10 cellular contexts compared by ENCODE assay signal in the genomic region with DNA sequence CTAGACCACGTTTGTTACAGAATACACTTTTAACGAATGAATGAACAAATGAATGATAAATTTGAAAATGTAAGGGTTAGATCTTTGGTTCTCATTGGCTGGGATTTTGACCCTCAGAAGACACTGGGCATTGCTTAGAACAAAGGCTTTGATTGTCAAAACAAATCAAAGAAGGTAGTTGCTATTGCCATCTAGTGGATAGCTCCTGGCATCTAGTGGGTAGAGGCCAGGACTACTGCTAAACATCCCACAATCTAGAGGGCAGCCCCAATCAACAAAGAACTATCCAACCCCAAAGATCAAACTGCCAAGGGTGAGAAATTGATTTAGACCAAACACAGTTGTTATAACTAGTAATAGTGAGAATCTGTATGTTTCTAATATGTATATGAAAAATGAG.
A peak's percentile ranks its signal among the peaks of the same experiment; 100 is the strongest.
DNase-seq lines count a peak whose midpoint lies in the region; ATAC-seq, FAIRE-seq and TF ChIP-seq lines count a peak whose summit lies in the region.
"Had no signal": no experiment of that assay in that cellular context is flagged by ENCODE, and none has a peak within 500 bp of the region (broad histone marks: within the 10 kb centered on the region; RNA-seq: fewer than 3 reads in every experiment).

No MANE protein-coding gene starts in this region.

- no peak overlapping the region for H4K8ac ChIP-seq in H1 (ENCODE audit: extremely low read depth, insufficient read depth, low read length)

- H3K18ac ChIP-seq in H1 (ENCODE audit: extremely low read depth, low read length), result no peak overlapping the region

- H3K56ac ChIP-seq in H1 (replicated peaks; ENCODE audit: insufficient read length, low read depth, low read length), result no peak overlapping the region

- no peak overlapping the region for H3K9ac ChIP-seq in H1 (replicated peaks in 1 of 4; ENCODE audit: extremely low read depth in 1 of 4, low read depth in 3 of 4, low read length in 3 of 4)

- H3K27me3 ChIP-seq in H1 (replicated peaks in 1 of 4; ENCODE audit: control insufficient read depth in 3 of 4, extremely low read depth in 1 of 4, insufficient read depth in 3 of 4, low read length in 3 of 4) (no peaks in the 10 kb centered on the region), prostate gland (replicated peaks; ENCODE audit: insufficient read depth) (no peaks in the 10 kb centered on the region)

- H3K79me2 ChIP-seq in H1 (ENCODE audit: control insufficient read depth in 1 of 2, insufficient read depth in 2 of 2, low read length in 2 of 2), result no peaks in the 10 kb centered on the region

- DNase-seq in LNCaP clone FGC (ENCODE audit: low read depth), result no peak
- DNase-seq in H1 (ENCODE audit: low read depth in 1 of 2, low spot score in 2 of 2), result no peak
- DNase-seq in activated T-cell treated with anti-CD3 and anti-CD28 coated beads, Interleukin-2, amount 50 U/mL, for 48 hours, result no peak
- no peak for DNase-seq in prostate gland (ENCODE audit: low spot score)
- DNase-seq in natural killer cell, result no peak

- H2BK5ac ChIP-seq in H1 (ENCODE audit: low read depth, low read length), result no peak overlapping the region

- H4K20me1 ChIP-seq in H1 (replicated peaks in 1 of 2; ENCODE audit: control insufficient read depth in 1 of 2, insufficient read depth in 2 of 2, low read length in 2 of 2), result no peaks in the 10 kb centered on the region

- intact Hi-C loops in prostate gland (cut with DNase I) (no loop called here), natural killer cell (cut with micrococcal nuclease) (no loop called here)

- no peak overlapping the region for H4K5ac ChIP-seq in H1 (ENCODE audit: insufficient read length, low read depth, low read length)

- no peak overlapping the region for H2BK12ac ChIP-seq in H1 (ENCODE audit: low read depth, low read length)

- H3K23me2 ChIP-seq in H1 (ENCODE audit: low read depth, low read length), result no peaks in the 10 kb centered on the region

- peak; percentile 69 for FAIRE-seq in H1 (lab: Jason Lieb, UNC)
- FAIRE-seq: endometrium had no signal

- no peaks in the 10 kb centered on the region for H3K27me3 Mint-ChIP-seq in natural killer cell (ENCODE audit: low read depth in 2 of 2)
- H3K27me3 Mint-ChIP-seq: IgD-negative memory B cell had no signal

- 12% methylated on average over 2 of the region's 2 CpGs; no CpG with 5 or more reads in 1 of the 2 experiments for WGBS in H1 (ENCODE audit: extremely low coverage in 1 of 2, insufficient coverage in 1 of 2, insufficient read length in 1 of 2, insufficient replicate concordance in 2 of 2, low coverage in 1 of 2, low lambda C conversion rate in 2 of 2, missing lambda C conversion rate in 1 of 2), 2 experiments
- WGBS in prostate gland, result 21% methylated on average over 2 of the region's 2 CpGs

- H3K4me1 ChIP-seq in H1 (replicated peaks in 1 of 4; ENCODE audit: control insufficient read depth in 3 of 4, insufficient read depth in 4 of 4, low read length in 3 of 4) (no peaks in the 10 kb centered on the region), prostate gland (replicated peaks) (no peaks in the 10 kb centered on the region)

- H3K4me3 ChIP-seq in GM12875 (ENCODE audit: low read depth, low read length), result no peak overlapping the region
- no peak overlapping the region for H3K4me3 ChIP-seq in LNCaP clone FGC (ENCODE audit: low read depth, low read length)
- H3K4me3 ChIP-seq in H1 (ENCODE audit: extremely low read depth in 1 of 4, insufficient read depth in 2 of 4, low read depth in 3 of 4, low read length in 4 of 4), result no peak overlapping the region
- H3K4me3 ChIP-seq in prostate gland, result no peak overlapping the region

- H3K9me3 ChIP-seq in H1 (ENCODE audit: insufficient read depth in 2 of 2, low read depth in 1 of 2, low read length in 1 of 2) (no peaks in the 10 kb centered on the region), prostate gland (no peaks in the 10 kb centered on the region)

- H3K27ac ChIP-seq in H1 (ENCODE audit: low read depth, low read length) (no peak overlapping the region), prostate gland (no peak overlapping the region)

- no peak overlapping the region for H3K4me3 Mint-ChIP-seq in natural killer cell
- H3K4me3 Mint-ChIP-seq: IgD-negative memory B cell had no signal

- peak; percentile 40; the same call in 1 of the 2 replicates for TF ChIP-seq CTCF in GM12875 (IDR thresholded peaks at IDR 0.05; ENCODE audit: borderline replicate concordance, insufficient read depth, low read depth, low read length)
- TF ChIP-seq CTCF in LNCaP clone FGC (IDR thresholded peaks at IDR 0.05; ENCODE audit: control insufficient read depth, extremely low read depth, insufficient read depth), result peak; percentile 55
- peak in 2 of 3 experiments; percentile 60 to 75; a peak in 3 of 4 replicates for TF ChIP-seq CTCF in H1 (IDR thresholded peaks at IDR 0.05; ENCODE audit: control extremely low read depth in 1 of 3, insufficient read depth in 1 of 3, low read depth in 1 of 3, low read length in 3 of 3)
- TF ChIP-seq CTCF in prostate gland (IDR thresholded peaks at IDR 0.05), result no peak
- no peak for TF ChIP-seq CTCF in natural killer cell (IDR thresholded peaks at IDR 0.05)

- H3K4me2 ChIP-seq in H1 (ENCODE audit: insufficient read depth in 1 of 2, low read depth in 2 of 2, low read length in 2 of 2), result no peak overlapping the region

- POLR2A ChIA-PET in H1 (lab: Charles Lee; ENCODE audit: partially characterized antibody), result no interaction called here

- H2AFZ ChIP-seq in H1 (ENCODE audit: low read length), result no peak overlapping the region

- H4K91ac ChIP-seq in H1 (replicated peaks; ENCODE audit: insufficient read length, low read length), result no peak overlapping the region

- no peak overlapping the region for H2AK5ac ChIP-seq in H1 (ENCODE audit: low read depth, low read length)

- H3K23ac ChIP-seq in H1 (ENCODE audit: insufficient read length), result no peak overlapping the region

- ATAC-seq in GM21786 (IDR thresholded peaks at IDR 0.05; ENCODE audit: unreplicated experiment) (peak; percentile 89), GM21447 (IDR thresholded peaks at IDR 0.05; ENCODE audit: unreplicated experiment) (no peak), natural killer cell (no peak)

- no peaks in the 10 kb centered on the region for H3K36me3 Mint-ChIP-seq in natural killer cell
- H3K36me3 Mint-ChIP-seq: IgD-negative memory B cell had no signal

- no peak overlapping the region for H3K4ac ChIP-seq in H1 (replicated peaks; ENCODE audit: insufficient read length, low read depth, low read length)

- H3K27ac Mint-ChIP-seq in natural killer cell, result no peak overlapping the region
- H3K27ac Mint-ChIP-seq: IgD-negative memory B cell had no signal

- no peak overlapping the region for H2BK20ac ChIP-seq in H1 (ENCODE audit: low read length)

- H3K36me3 ChIP-seq in H1 (ENCODE audit: control insufficient read depth in 2 of 4, insufficient read depth in 4 of 4, low read length in 3 of 4), result no peaks in the 10 kb centered on the region
- H3K36me3 ChIP-seq in prostate gland, result no peaks in the 10 kb centered on the region

- no peak overlapping the region for H2BK15ac ChIP-seq in H1 (ENCODE audit: low read length)

- no peak for TF ChIP-seq EP300 in H1 (IDR thresholded peaks at IDR 0.05; ENCODE audit: borderline replicate concordance in 1 of 2, low read depth in 2 of 2, low read length in 2 of 2)

- peaks cover 4 to 6% of the 10 kb centered on the region in 2 donors for H3K9me3 Mint-ChIP-seq in natural killer cell

- H2BK120ac ChIP-seq in H1 (replicated peaks; ENCODE audit: low read depth, low read length), result no peak overlapping the region

- TF ChIP-seq POLR2A in H1 (IDR thresholded peaks at IDR 0.05; ENCODE audit: control extremely low read depth in 1 of 2, low read depth in 2 of 2, low read length in 2 of 2) (no peak), prostate gland (IDR thresholded peaks at IDR 0.05) (no peak)

- no peaks in the 10 kb centered on the region for H3K4me1 Mint-ChIP-seq in natural killer cell
- H3K4me1 Mint-ChIP-seq: IgD-negative memory B cell had no signal

- CTCF ChIA-PET in H1 (lab: Charles Lee; ENCODE audit: partially characterized antibody), result interaction anchor here (0.5 to 1.2 kb wide), 9 partner anchors 12 to 1022 kb away, joined by 3 to 5 read pairs (median 3); no protein-coding TSS in a partner anchor

- TF ChIP-seq RAD21 in H1 (IDR thresholded peaks at IDR 0.05 in 1 of 2, conservative IDR thresholded peaks at IDR 0.05 in 1 of 2; ENCODE audit: low read depth in 2 of 2, low read length in 2 of 2), result peak; percentile 75 to 83

- no peaks in the 10 kb centered on the region for H3K79me1 ChIP-seq in H1 (ENCODE audit: low read depth, low read length)

- H3K14ac ChIP-seq in H1 (ENCODE audit: insufficient read length), result no peak overlapping the region

TF ChIP-seq in H1, 55 proteins besides CTCF, POLR2A, EP300 and RAD21 (continues in another document):
- TF ChIP-seq BACH1 (IDR thresholded peaks at IDR 0.05; ENCODE audit: low read length), result no peak
- no peak for TF ChIP-seq SIX5 (IDR thresholded peaks at IDR 0.05; ENCODE audit: low read depth, low read length)
- TF ChIP-seq PHF8 (conservative IDR thresholded peaks at IDR 0.05; ENCODE audit: low read depth, low read length), result no peak
- no peak for TF ChIP-seq POU5F1 (IDR thresholded peaks at IDR 0.05; ENCODE audit: low read depth, low read length)
- no peak for TF ChIP-seq CBX5 (IDR thresholded peaks at IDR 0.05; ENCODE audit: low read depth, low read length)
- TF ChIP-seq EGR1 (IDR thresholded peaks at IDR 0.05; ENCODE audit: borderline replicate concordance, low read depth, low read length), result no peak
- no peak for TF ChIP-seq CHD2 (IDR thresholded peaks at IDR 0.05; ENCODE audit: low read length)
- TF ChIP-seq POLR2AphosphoS5 (IDR thresholded peaks at IDR 0.05; ENCODE audit: low read depth, low read length), result no peak
- TF ChIP-seq SP1 (IDR thresholded peaks at IDR 0.05; ENCODE audit: low read depth, low read length), result no peak
- TF ChIP-seq CTBP2 (IDR thresholded peaks at IDR 0.05; ENCODE audit: borderline replicate concordance, insufficient read depth, insufficient read length, low read length), result no peak
- TF ChIP-seq RFX5 (IDR thresholded peaks at IDR 0.05; ENCODE audit: borderline replicate concordance, low read depth, low read length), result no peak
- no peak for TF ChIP-seq MAFK (IDR thresholded peaks at IDR 0.05; ENCODE audit: low read depth, low read length)
- TF ChIP-seq CREB1 (IDR thresholded peaks at IDR 0.05), result no peak
- TF ChIP-seq KDM5A (IDR thresholded peaks at IDR 0.05; ENCODE audit: low read length), result no peak
- no peak for TF ChIP-seq HDAC2 (IDR thresholded peaks at IDR 0.05; ENCODE audit: borderline replicate concordance in 1 of 2, low read depth in 2 of 2, low read length in 2 of 2)

Comparison
In these comparisons a context has a peak if more than half of its experiments do, and no peak if none do; other contexts are left out.
1. CTCF ChIP-seq: peak in GM12875 (single experiment), LNCaP clone FGC (single experiment) and H1 (2 of 3); none in prostate gland (0 of 4) and natural killer cell (single experiment).